1 cellular context compared by ENCODE assay signal in genomic region chr3:15314276-15314675, GRCh38.
TF ChIP-seq lines count a peak whose summit lies in the region.

No MANE protein-coding gene starts in this region.

TF ChIP-seq in SK-N-SH, 30 proteins besides CTCF, POLR2A, EP300 and RAD21 (continued from another document):
- no peak for TF ChIP-seq REST (IDR thresholded peaks at IDR 0.05; ENCODE audit: low read depth, low read length)
- no peak for TF ChIP-seq TEAD4 (IDR thresholded peaks at IDR 0.05; ENCODE audit: borderline replicate concordance, insufficient read depth)
- no peak for TF ChIP-seq ELF1 (IDR thresholded peaks at IDR 0.05)
- no peak for TF ChIP-seq YY1 (IDR thresholded peaks at IDR 0.05; ENCODE audit: low read depth)
- no peak for TF ChIP-seq CHD2 (IDR thresholded peaks at IDR 0.05; ENCODE audit: low read length, partially characterized antibody)
- no peak for TF ChIP-seq IRF3 (IDR thresholded peaks at IDR 0.05; ENCODE audit: low read depth, low read length)
- TF ChIP-seq RFX5 (IDR thresholded peaks at IDR 0.05; ENCODE audit: low read length), result no peak
- no peak for TF ChIP-seq EZH2phosphoT487 (IDR thresholded peaks at IDR 0.05; ENCODE audit: borderline replicate concordance, low read depth)
TF ChIP-seq in SK-N-SH: peak in this region for 0.
